ENCODE assay signal across 11 cellular contexts in the genomic region with DNA sequence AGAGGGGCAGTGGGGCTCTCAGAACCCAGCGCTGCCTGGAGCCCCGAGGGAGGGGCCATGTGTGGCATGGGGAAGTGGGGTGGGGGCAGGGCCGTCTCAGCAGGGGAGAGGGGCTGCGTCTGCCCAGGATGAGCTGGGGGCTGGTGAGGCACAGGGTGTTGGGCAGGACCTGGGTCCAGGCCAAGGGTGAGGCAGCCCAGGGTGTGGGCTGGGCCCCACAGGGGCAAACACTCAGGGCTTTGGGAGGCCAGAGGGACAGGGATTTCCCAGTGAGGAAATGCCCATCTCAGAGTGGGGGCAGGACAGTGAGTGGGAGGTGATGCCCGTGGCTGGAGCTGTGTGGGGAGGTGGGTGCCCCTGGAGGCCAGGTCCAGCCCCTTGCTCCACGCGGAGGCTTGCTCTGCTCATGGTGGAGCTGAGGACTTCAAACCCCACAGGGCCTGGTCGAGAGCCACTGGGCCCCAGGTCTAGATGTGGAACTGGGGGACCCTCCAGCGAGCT. TPM values are rescaled to one million over a fixed set of nuclear protein-coding genes. Genes with fewer than 3 reads are reported as not detected.
DNase-seq lines count a peak whose midpoint lies in the region; ATAC-seq, FAIRE-seq and TF ChIP-seq lines count a peak whose summit lies in the region.
"Had no signal": no experiment of that assay in that cellular context is flagged by ENCODE, and none has a peak within 500 bp of the region (broad histone marks: within the 10 kb centered on the region; RNA-seq: fewer than 3 reads in every experiment).

No MANE protein-coding gene starts in this region.

- peaks cover 22% of the 10 kb centered on the region for H3K27me3 Mint-ChIP-seq in activated naive CD8-positive, alpha-beta T cell treated with anti-CD3 and anti-CD28 coated beads for 36 hours
- H3K27me3 Mint-ChIP-seq: activated naive CD8-positive, alpha-beta T cell had no signal

- H2AFZ ChIP-seq in HepG2 (ENCODE audit: low read length) = no peak overlapping the region

- H3K27ac ChIP-seq in HepG2 (ENCODE audit: extremely low read length, insufficient read depth, low read length) = no peak overlapping the region
- peak overlapping the region; percentile 92 to 98 (median 94) for H3K27ac ChIP-seq in thyroid gland

- H3K36me3 ChIP-seq in HepG2 (replicated peaks in 1 of 2; ENCODE audit: control insufficient read depth in 1 of 2, insufficient read depth in 2 of 2, low read length in 2 of 2) (peaks cover 0 to 2% of the 10 kb centered on the region in 2 experiments; a peak in 1 of 5 replicates), thyroid gland (peaks cover 0 to 3% of the 10 kb centered on the region in 2 donors), HAP-1 (replicated peaks) (peaks cover 4% of the 10 kb centered on the region; the same call in 1 of the 2 replicates)

- H4K20me1 ChIP-seq in HepG2 (ENCODE audit: insufficient read depth, low read length) = peaks cover 7% of the 10 kb centered on the region; the same call in 1 of the 2 replicates

- no peak for FAIRE-seq in HepG2 (lab: Jason Lieb, UNC)

- no peak for TF ChIP-seq POLR2A in HepG2 (IDR thresholded peaks at IDR 0.05; ENCODE audit: insufficient read depth in 1 of 2, low read depth in 2 of 2, low read length in 2 of 2)
- TF ChIP-seq POLR2A in thyroid gland (IDR thresholded peaks at IDR 0.05) = no peak

- 52% methylated on average over 2 of the region's 9 CpGs for WGBS in HepG2 (ENCODE audit: low lambda C conversion rate)
- 28 to 38% methylated on average over 5 to 6 of the region's 9 CpGs for WGBS in thyroid gland, 2 donors

- no peak overlapping the region for H3K4me3 ChIP-seq in HepG2 (replicated peaks in 1 of 3; ENCODE audit: insufficient read depth in 1 of 3, low read depth in 2 of 3, low read length in 3 of 3)
- H3K4me3 ChIP-seq in thyroid gland (replicated peaks in 1 of 3) = no peak overlapping the region
- H3K4me3 ChIP-seq in HAP-1 = no peak overlapping the region

- H3K36me3 Mint-ChIP-seq in activated naive CD8-positive, alpha-beta T cell treated with anti-CD3 and anti-CD28 coated beads for 36 hours = no peaks in the 10 kb centered on the region
- H3K36me3 Mint-ChIP-seq: activated naive CD8-positive, alpha-beta T cell had no signal

- H3K9ac ChIP-seq in HepG2 (ENCODE audit: insufficient read depth, low read depth, low read length) = no peak overlapping the region

- no peak overlapping the region; the same call in 1 of the 2 replicates for H3K4me2 ChIP-seq in HepG2 (ENCODE audit: low read depth, low read length)

- TF ChIP-seq CTCF in HepG2 (CRISPR knock-in tag; IDR thresholded peaks at IDR 0.05) (no peak), thyroid gland (IDR thresholded peaks at IDR 0.05) (no peak)

- peaks cover 9% of the 10 kb centered on the region for H3K4me1 Mint-ChIP-seq in activated naive CD8-positive, alpha-beta T cell treated with anti-CD3 and anti-CD28 coated beads for 36 hours

- ATAC-seq in HepG2 = no peak

- peaks cover 75% of the 10 kb centered on the region for H3K4me1 ChIP-seq in HepG2 (ENCODE audit: insufficient read depth, low read length)
- peaks cover 85 to 87% of the 10 kb centered on the region in 2 donors for H3K4me1 ChIP-seq in thyroid gland
- H3K4me1 ChIP-seq in HAP-1 = peaks cover 13% of the 10 kb centered on the region

- POLR2A ChIA-PET in HepG2 (lab: Yijun Ruan, JAX) = interaction anchor here (1.0 to 6.7 kb wide), 2 partner anchors 9 to 14 kb away, joined by 3 to 126 read pairs; no protein-coding TSS in a partner anchor

- H3K27ac Mint-ChIP-seq in activated naive CD8-positive, alpha-beta T cell treated with anti-CD3 and anti-CD28 coated beads for 36 hours = no peak overlapping the region
- H3K27ac Mint-ChIP-seq: activated naive CD8-positive, alpha-beta T cell had no signal

- CTCF ChIA-PET in HepG2 (lab: Yijun Ruan, JAX; ENCODE audit: low intra/inter-chr PET ratio, low total read pairs) = no interaction called here

- H3K9me3 ChIP-seq in HepG2 (ENCODE audit: low read length) (no peaks in the 10 kb centered on the region), thyroid gland (no peaks in the 10 kb centered on the region), HAP-1 (no peaks in the 10 kb centered on the region)

- peak; percentile 23 for DNase-seq in HT-29 (ENCODE audit: low spot score)
- peak; percentile 7 for DNase-seq in cerebellar cortex (ENCODE audit: low spot score)
- DNase-seq in HepG2 (ENCODE audit: low spot score) = no peak
- no peak for DNase-seq in thyroid gland
- DNase-seq in activated naive CD8-positive, alpha-beta T cell treated with anti-CD3 and anti-CD28 coated beads for 36 hours = no peak
- DNase-seq in activated naive CD4-positive, alpha-beta T cell treated with anti-CD3 and anti-CD28 coated beads, Interleukin-2, amount 50 U/mL, for 16 hours = no peak
- no peak for DNase-seq in stimulated activated CD4-positive, alpha-beta T cell treated with anti-CD3 and anti-CD28 coated beads, Interleukin-1b, Interleukin-23, amount 100 ng/mL, for 48 hours
- no peak for DNase-seq in HAP-1 (ENCODE audit: low spot score in 2 of 2)
- DNase-seq: activated B cell treated with CpG ODN at 0.5 μM for 24 hours, NCI-H510A treated with DMSO at 0.1 percent for 48 hours had no signal

- BruUV-seq in HepG2 (replicated peaks; lab: Mats Ljungman, UMichigan) = no TSS peak

- no peak for TF ChIP-seq RAD21 in HepG2 (CRISPR knock-in tag; IDR thresholded peaks at IDR 0.05)

- H3K27me3 ChIP-seq in HepG2 (ENCODE audit: control insufficient read depth in 1 of 2, insufficient read depth in 2 of 2, low read length in 2 of 2) (no peaks in the 10 kb centered on the region), thyroid gland (no peaks in the 10 kb centered on the region), HAP-1 (ENCODE audit: low read depth) (no peaks in the 10 kb centered on the region)

- H3K4me3 Mint-ChIP-seq in activated naive CD8-positive, alpha-beta T cell treated with anti-CD3 and anti-CD28 coated beads for 36 hours = no peak overlapping the region
- H3K4me3 Mint-ChIP-seq: activated naive CD8-positive, alpha-beta T cell had no signal

- intact Hi-C loops in HepG2 (cut with micrococcal nuclease; ENCODE audit: unreplicated experiment) (no loop called here), thyroid gland (cut with DNase I) (no loop called here)

- in situ Hi-C loops in HepG2 (cut with HindIII; ENCODE audit: extremely low pct_ligation_motif_present, low pct_unique_long_range_greater_than_20kb) = no loop called here
- in situ Hi-C loops in HAP-1 (cut with MboI; ENCODE audit: low sequenced_read_pairs) = no loop called here

- peaks cover 78% of the 10 kb centered on the region for H3K79me2 ChIP-seq in HepG2 (ENCODE audit: insufficient read depth, low read length)

- TF ChIP-seq EP300 in HepG2 (IDR thresholded peaks at IDR 0.05; ENCODE audit: low read depth in 2 of 2, low read length in 2 of 2) (no peak), HepG2 (CRISPR knock-in tag; IDR thresholded peaks at IDR 0.05; ENCODE audit: borderline replicate concordance) (no peak)

- H3K9me3 Mint-ChIP-seq in activated naive CD8-positive, alpha-beta T cell treated with anti-CD3 and anti-CD28 coated beads for 36 hours = no peaks in the 10 kb centered on the region
- H3K9me3 Mint-ChIP-seq: activated B cell treated with CpG ODN at 0.5 μM for 24 hours had no signal

RNA-seq across cellular contexts. Expression of a gene that starts 5.4 kb away (rescaled TPM):
- 247 and 252 TPM in 2 replicates for total RNA-seq in HT-29 (2014; rRNA removed; shearing (Covaris generic))
- 19.3 and 32.6 TPM in 2 replicates for total RNA-seq in HepG2 (2016; rRNA removed; fragmentation: Illumina TruSeq; extraction: Trizol)
- total RNA-seq in HepG2 (2016; cell fraction: cytosol; rRNA removed; fragmentation: Illumina TruSeq; extraction: Trizol; ENCODE audit: low read depth) = 4.6 and 4.9 TPM in 2 replicates
- total RNA-seq in HepG2 (2016; cell fraction: insoluble cytoplasmic fraction; rRNA removed; fragmentation: Illumina TruSeq; extraction: Trizol) = 16.8 and 32.7 TPM in 2 replicates
- total RNA-seq in HepG2 (2016; cell fraction: membrane; rRNA removed; fragmentation: Illumina TruSeq; extraction: Trizol) = 13.7 and 15.6 TPM in 2 replicates
- 43.2 and 57.8 TPM in 2 replicates for total RNA-seq in HepG2 (2016; cell fraction: nucleus; rRNA removed; fragmentation: Illumina TruSeq; extraction: Trizol)
- 68.9 and 79.4 TPM in 2 replicates for polyA plus RNA-seq in HepG2 (2011; rRNA removed)
- polyA plus RNA-seq in HepG2 (2011; cell fraction: cytosol; rRNA removed) = 46.5 and 75.4 TPM in 2 replicates
- 265 and 413 TPM in 2 replicates for polyA plus RNA-seq in HepG2 (2011; cell fraction: nucleus; rRNA removed)
- 53.9 and 72.9 TPM in 2 replicates for polyA plus RNA-seq in HepG2 (2012)
- polyA plus RNA-seq in HepG2 (2016; cell fraction: cytosol; fragmentation: Illumina TruSeq; extraction: Trizol; ENCODE audit: low read depth) = 5.5 and 6.2 TPM in 2 replicates
- 16.2 and 23.0 TPM in 2 replicates for polyA plus RNA-seq in HepG2 (2016; cell fraction: insoluble cytoplasmic fraction; fragmentation: Illumina TruSeq; extraction: Trizol; ENCODE audit: low read depth)
- 10.1 and 11.9 TPM in 2 replicates for polyA plus RNA-seq in HepG2 (2016; cell fraction: membrane; fragmentation: Illumina TruSeq; extraction: Trizol; ENCODE audit: low read depth)
- polyA plus RNA-seq in HepG2 (2016; cell fraction: nucleus; fragmentation: Illumina TruSeq; extraction: Trizol; ENCODE audit: insufficient read depth, low read depth) = 148 and 155 TPM in 2 replicates
- polyA minus RNA-seq in HepG2 (2011; rRNA and poly(A)+ RNA removed; ENCODE audit: low replicate concordance) = 61.5 and 149 TPM in 2 replicates
- 76.6 and 89.8 TPM in 2 replicates for polyA minus RNA-seq in HepG2 (2011; cell fraction: cytosol; rRNA and poly(A)+ RNA removed)
- 57.9 and 61.3 TPM in 2 replicates for polyA minus RNA-seq in HepG2 (2011; cell fraction: nucleus; rRNA and poly(A)+ RNA removed)
- 100 to 1,000 TPM; 143 to 266 (median 215) TPM for total RNA-seq in thyroid gland
- 10 to 100 TPM; 16.1 to 16.8 TPM for total RNA-seq in activated naive CD8-positive, alpha-beta T cell treated with anti-CD3 and anti-CD28 coated beads for 36 hours

RNA-seq across cellular contexts. Expression of a gene that starts 24.7 kb away (rescaled TPM):
- 4.5 and 5.2 TPM in 2 replicates for total RNA-seq in HT-29 (2014; rRNA removed; shearing (Covaris generic))
- total RNA-seq in HepG2 (2016; rRNA removed; fragmentation: Illumina TruSeq; extraction: Trizol) = 0.84 and 0.95 TPM in 2 replicates
- 0.30 and 0.44 TPM in 2 replicates for total RNA-seq in HepG2 (2016; cell fraction: cytosol; rRNA removed; fragmentation: Illumina TruSeq; extraction: Trizol; ENCODE audit: low read depth)
- total RNA-seq in HepG2 (2016; cell fraction: insoluble cytoplasmic fraction; rRNA removed; fragmentation: Illumina TruSeq; extraction: Trizol) = 0.22 and 0.65 TPM in 2 replicates
- 0.52 and 0.90 TPM in 2 replicates for total RNA-seq in HepG2 (2016; cell fraction: membrane; rRNA removed; fragmentation: Illumina TruSeq; extraction: Trizol)
- 0.90 and 1.1 TPM in 2 replicates for total RNA-seq in HepG2 (2016; cell fraction: nucleus; rRNA removed; fragmentation: Illumina TruSeq; extraction: Trizol)
- polyA plus RNA-seq in HepG2 (2011; rRNA removed) = 3.8 and 4.2 TPM in 2 replicates
- polyA plus RNA-seq in HepG2 (2011; cell fraction: cytosol; rRNA removed) = 1.8 TPM in 2 replicates
- polyA plus RNA-seq in HepG2 (2011; cell fraction: nucleus; rRNA removed) = 33.7 and 41.4 TPM in 2 replicates
- 2.5 and 2.6 TPM in 2 replicates for polyA plus RNA-seq in HepG2 (2012)
- 0.33 and 0.71 TPM in 2 replicates for polyA plus RNA-seq in HepG2 (2016; cell fraction: cytosol; fragmentation: Illumina TruSeq; extraction: Trizol; ENCODE audit: low read depth)
- polyA plus RNA-seq in HepG2 (2016; cell fraction: insoluble cytoplasmic fraction; fragmentation: Illumina TruSeq; extraction: Trizol; ENCODE audit: low read depth) = 0.74 and 0.86 TPM in 2 replicates
- 0.63 and 1.2 TPM in 2 replicates for polyA plus RNA-seq in HepG2 (2016; cell fraction: membrane; fragmentation: Illumina TruSeq; extraction: Trizol; ENCODE audit: low read depth)
- 4.0 and 5.3 TPM in 2 replicates for polyA plus RNA-seq in HepG2 (2016; cell fraction: nucleus; fragmentation: Illumina TruSeq; extraction: Trizol; ENCODE audit: insufficient read depth, low read depth)
- 0.58 and 2.9 TPM in 2 replicates for polyA minus RNA-seq in HepG2 (2011; rRNA and poly(A)+ RNA removed; ENCODE audit: low replicate concordance)
- 1.3 TPM in 2 replicates for polyA minus RNA-seq in HepG2 (2011; cell fraction: cytosol; rRNA and poly(A)+ RNA removed)
- polyA minus RNA-seq in HepG2 (2011; cell fraction: nucleus; rRNA and poly(A)+ RNA removed) = 2.6 and 3.3 TPM in 2 replicates
- total RNA-seq in thyroid gland = 10 to 100 TPM in 2 of 4 donors, 1 to 10 TPM in 2; 4.3 to 14.3 (median 9.3) TPM
- total RNA-seq in activated naive CD8-positive, alpha-beta T cell treated with anti-CD3 and anti-CD28 coated beads for 36 hours = 1 to 10 TPM; 4.2 to 4.7 TPM

RNA-seq across cellular contexts. Expression of a gene that starts 31.9 kb away (rescaled TPM):
- total RNA-seq in HT-29 (2014; rRNA removed; shearing (Covaris generic)) = 1.6 and 2.2 TPM in 2 replicates
- total RNA-seq in HepG2 (2016; rRNA removed; fragmentation: Illumina TruSeq; extraction: Trizol) (0.15 TPM in 1 of 2 replicates, not detected in the other), thyroid gland (1 to 10 TPM; 2.8 to 4.7 (median 4.0) TPM)
- not detected in 2 replicates for total RNA-seq in HepG2 (2016; cell fraction: cytosol; rRNA removed; fragmentation: Illumina TruSeq; extraction: Trizol; ENCODE audit: low read depth)
- 0.12 and 0.15 TPM in 2 replicates for total RNA-seq in HepG2 (2016; cell fraction: insoluble cytoplasmic fraction; rRNA removed; fragmentation: Illumina TruSeq; extraction: Trizol)
- total RNA-seq in HepG2 (2016; cell fraction: membrane; rRNA removed; fragmentation: Illumina TruSeq; extraction: Trizol) = 0.10 and 0.19 TPM in 2 replicates
- total RNA-seq in HepG2 (2016; cell fraction: nucleus; rRNA removed; fragmentation: Illumina TruSeq; extraction: Trizol) = 0.28 TPM in 1 of 2 replicates, not detected in the other
- 0.17 and 0.46 TPM in 2 replicates for polyA plus RNA-seq in HepG2 (2011; rRNA removed)
- polyA plus RNA-seq in HepG2 (2011; cell fraction: cytosol; rRNA removed) = 0.13 and 0.19 TPM in 2 replicates
- 1.9 TPM in 2 replicates for polyA plus RNA-seq in HepG2 (2011; cell fraction: nucleus; rRNA removed)
- 0.21 TPM in 1 of 2 replicates, not detected in the other for polyA plus RNA-seq in HepG2 (2012)
- polyA plus RNA-seq in HepG2 (2016; cell fraction: cytosol; fragmentation: Illumina TruSeq; extraction: Trizol; ENCODE audit: low read depth) = 0.05 and 0.07 TPM in 2 replicates
- polyA plus RNA-seq in HepG2 (2016; cell fraction: insoluble cytoplasmic fraction; fragmentation: Illumina TruSeq; extraction: Trizol; ENCODE audit: low read depth) = 0.19 and 0.24 TPM in 2 replicates
- polyA plus RNA-seq in HepG2 (2016; cell fraction: membrane; fragmentation: Illumina TruSeq; extraction: Trizol; ENCODE audit: low read depth) = 0.13 TPM in 1 of 2 replicates, not detected in the other
- 0.25 and 0.37 TPM in 2 replicates for polyA plus RNA-seq in HepG2 (2016; cell fraction: nucleus; fragmentation: Illumina TruSeq; extraction: Trizol; ENCODE audit: insufficient read depth, low read depth)
- 0.58 and 0.94 TPM in 2 replicates for polyA minus RNA-seq in HepG2 (2011; rRNA and poly(A)+ RNA removed; ENCODE audit: low replicate concordance)
- polyA minus RNA-seq in HepG2 (2011; cell fraction: cytosol; rRNA and poly(A)+ RNA removed) = not detected in 2 replicates
- polyA minus RNA-seq in HepG2 (2011; cell fraction: nucleus; rRNA and poly(A)+ RNA removed) = 0.13 TPM in 1 of 2 replicates, not detected in the other
- 1 to 10 TPM; 3.2 to 3.3 TPM for total RNA-seq in activated naive CD8-positive, alpha-beta T cell treated with anti-CD3 and anti-CD28 coated beads for 36 hours

RNA-seq across cellular contexts. Expression of a gene that starts 40.6 kb away (rescaled TPM):
- total RNA-seq in HT-29 (2014; rRNA removed; shearing (Covaris generic)) = 6.6 and 6.7 TPM in 2 replicates
- total RNA-seq in HepG2 (2016; rRNA removed; fragmentation: Illumina TruSeq; extraction: Trizol) (15.0 and 23.3 TPM in 2 replicates), thyroid gland (1 to 10 TPM; 3.1 to 5.1 (median 3.7) TPM)
- total RNA-seq in HepG2 (2016; cell fraction: cytosol; rRNA removed; fragmentation: Illumina TruSeq; extraction: Trizol; ENCODE audit: low read depth) = 25.0 and 26.8 TPM in 2 replicates
- 15.4 and 25.6 TPM in 2 replicates for total RNA-seq in HepG2 (2016; cell fraction: insoluble cytoplasmic fraction; rRNA removed; fragmentation: Illumina TruSeq; extraction: Trizol)
- total RNA-seq in HepG2 (2016; cell fraction: membrane; rRNA removed; fragmentation: Illumina TruSeq; extraction: Trizol) = 43.0 and 45.2 TPM in 2 replicates
- 20.3 and 23.6 TPM in 2 replicates for total RNA-seq in HepG2 (2016; cell fraction: nucleus; rRNA removed; fragmentation: Illumina TruSeq; extraction: Trizol)
- polyA plus RNA-seq in HepG2 (2011; rRNA removed) = 22.2 and 22.8 TPM in 2 replicates
- polyA plus RNA-seq in HepG2 (2011; cell fraction: cytosol; rRNA removed) = 12.9 and 20.7 TPM in 2 replicates
- 115 and 151 TPM in 2 replicates for polyA plus RNA-seq in HepG2 (2011; cell fraction: nucleus; rRNA removed)
- 6.9 and 10.9 TPM in 2 replicates for polyA plus RNA-seq in HepG2 (2012)
- 27.8 and 28.1 TPM in 2 replicates for polyA plus RNA-seq in HepG2 (2016; cell fraction: cytosol; fragmentation: Illumina TruSeq; extraction: Trizol; ENCODE audit: low read depth)
- 14.6 and 16.4 TPM in 2 replicates for polyA plus RNA-seq in HepG2 (2016; cell fraction: insoluble cytoplasmic fraction; fragmentation: Illumina TruSeq; extraction: Trizol; ENCODE audit: low read depth)
- polyA plus RNA-seq in HepG2 (2016; cell fraction: membrane; fragmentation: Illumina TruSeq; extraction: Trizol; ENCODE audit: low read depth) = 37.0 and 38.8 TPM in 2 replicates
- 56.9 and 60.1 TPM in 2 replicates for polyA plus RNA-seq in HepG2 (2016; cell fraction: nucleus; fragmentation: Illumina TruSeq; extraction: Trizol; ENCODE audit: insufficient read depth, low read depth)
- 16.5 and 18.7 TPM in 2 replicates for polyA minus RNA-seq in HepG2 (2011; rRNA and poly(A)+ RNA removed; ENCODE audit: low replicate concordance)
- 5.1 and 9.2 TPM in 2 replicates for polyA minus RNA-seq in HepG2 (2011; cell fraction: cytosol; rRNA and poly(A)+ RNA removed)
- 25.6 and 25.8 TPM in 2 replicates for polyA minus RNA-seq in HepG2 (2011; cell fraction: nucleus; rRNA and poly(A)+ RNA removed)
- 1 to 10 TPM; 3.5 to 3.6 TPM for total RNA-seq in activated naive CD8-positive, alpha-beta T cell treated with anti-CD3 and anti-CD28 coated beads for 36 hours

RNA-seq across cellular contexts. Expression of a gene that starts 41.0 kb away (rescaled TPM):
- total RNA-seq in HT-29 (2014; rRNA removed; shearing (Covaris generic)) = 54.1 and 56.7 TPM in 2 replicates
- total RNA-seq in HepG2 (2016; rRNA removed; fragmentation: Illumina TruSeq; extraction: Trizol) (36.1 and 55.0 TPM in 2 replicates), thyroid gland (100 to 1,000 TPM in 1 of 4 donors, 10 to 100 TPM in 3; 65.7 to 103 (median 74.0) TPM)
- total RNA-seq in HepG2 (2016; cell fraction: cytosol; rRNA removed; fragmentation: Illumina TruSeq; extraction: Trizol; ENCODE audit: low read depth) = 13.5 and 14.8 TPM in 2 replicates
- total RNA-seq in HepG2 (2016; cell fraction: insoluble cytoplasmic fraction; rRNA removed; fragmentation: Illumina TruSeq; extraction: Trizol) = 33.5 and 56.7 TPM in 2 replicates
- total RNA-seq in HepG2 (2016; cell fraction: membrane; rRNA removed; fragmentation: Illumina TruSeq; extraction: Trizol) = 26.4 and 27.2 TPM in 2 replicates
- 53.7 and 65.8 TPM in 2 replicates for total RNA-seq in HepG2 (2016; cell fraction: nucleus; rRNA removed; fragmentation: Illumina TruSeq; extraction: Trizol)
- polyA plus RNA-seq in HepG2 (2011; rRNA removed) = 102 and 112 TPM in 2 replicates
- polyA plus RNA-seq in HepG2 (2011; cell fraction: cytosol; rRNA removed) = 56.6 and 76.3 TPM in 2 replicates
- 458 and 611 TPM in 2 replicates for polyA plus RNA-seq in HepG2 (2011; cell fraction: nucleus; rRNA removed)
- 58.5 and 66.4 TPM in 2 replicates for polyA plus RNA-seq in HepG2 (2012)
- 6.8 and 7.7 TPM in 2 replicates for polyA plus RNA-seq in HepG2 (2016; cell fraction: cytosol; fragmentation: Illumina TruSeq; extraction: Trizol; ENCODE audit: low read depth)
- 26.5 and 32.8 TPM in 2 replicates for polyA plus RNA-seq in HepG2 (2016; cell fraction: insoluble cytoplasmic fraction; fragmentation: Illumina TruSeq; extraction: Trizol; ENCODE audit: low read depth)
- polyA plus RNA-seq in HepG2 (2016; cell fraction: membrane; fragmentation: Illumina TruSeq; extraction: Trizol; ENCODE audit: low read depth) = 17.1 and 18.2 TPM in 2 replicates
- 172 and 175 TPM in 2 replicates for polyA plus RNA-seq in HepG2 (2016; cell fraction: nucleus; fragmentation: Illumina TruSeq; extraction: Trizol; ENCODE audit: insufficient read depth, low read depth)
- 25.0 and 101 TPM in 2 replicates for polyA minus RNA-seq in HepG2 (2011; rRNA and poly(A)+ RNA removed; ENCODE audit: low replicate concordance)
- 29.8 and 30.8 TPM in 2 replicates for polyA minus RNA-seq in HepG2 (2011; cell fraction: cytosol; rRNA and poly(A)+ RNA removed)
- polyA minus RNA-seq in HepG2 (2011; cell fraction: nucleus; rRNA and poly(A)+ RNA removed) = 84.9 and 89.9 TPM in 2 replicates
- total RNA-seq in activated naive CD8-positive, alpha-beta T cell treated with anti-CD3 and anti-CD28 coated beads for 36 hours = 10 to 100 TPM; 38.3 to 41.2 TPM

Comparison
In these comparisons a context has a peak if more than half of its experiments do, and no peak if none do; other contexts are left out.
1. DNase-seq: peak in HT-29 (single experiment) and cerebellar cortex (single experiment); none in HepG2 (single experiment), thyroid gland (0 of 2), activated naive CD8-positive, alpha-beta T cell treated with anti-CD3 and anti-CD28 coated beads for 36 hours (single experiment), activated naive CD4-positive, alpha-beta T cell treated with anti-CD3 and anti-CD28 coated beads, Interleukin-2, amount 50 U/mL, for 16 hours (single experiment), stimulated activated CD4-positive, alpha-beta T cell treated with anti-CD3 and anti-CD28 coated beads, Interleukin-1b, Interleukin-23, amount 100 ng/mL, for 48 hours (single experiment) and HAP-1 (0 of 2).